ENCODE assay signal across 8 cellular contexts in genomic region chrX:12978205-12979010, GRCh38. TPM values are rescaled to one million over a fixed set of nuclear protein-coding genes. Genes with fewer than 3 reads are reported as not detected.
DNase-seq lines count a peak whose midpoint lies in the region; ATAC-seq and TF ChIP-seq lines count a peak whose summit lies in the region.

No MANE protein-coding gene starts in this region.

- intact Hi-C loops in spleen (cut with DNase I; ENCODE audit: low total_unique reads) = no loop called here

- peaks cover 0 to 14% (median 13%) of the 10 kb centered on the region in 11 experiments; a peak in 18 of 22 replicates for H3K9me3 ChIP-seq in BLaER1 treated with 17β-estradiol and CSF1 and Interleukin-3, amounts not matched to agents 10 nM and 100 nM (replicated peaks in 1 of 11)
- H3K9me3 ChIP-seq in spleen = peaks cover 0 to 13% (median 0%) of the 10 kb centered on the region in 8 donors

- H3K4me2 ChIP-seq in BLaER1 treated with 17β-estradiol and CSF1 and Interleukin-3, amounts not matched to agents 10 nM and 100 nM = peak overlapping the region; percentile 42 to 80 (median 74); a peak in 21 of 22 replicates

- peak overlapping the region; percentile 71 to 83 (median 78) for H3K4me3 ChIP-seq in BLaER1 treated with 17β-estradiol and CSF1 and Interleukin-3, amounts not matched to agents 10 nM and 100 nM
- H3K4me3 ChIP-seq in spleen = peak overlapping the region; percentile 64 to 89 (median 74)

- peaks cover 2 to 26% (median 19%) of the 10 kb centered on the region in 11 experiments; a peak in 17 of 22 replicates for H3K36me3 ChIP-seq in BLaER1 treated with 17β-estradiol and CSF1 and Interleukin-3, amounts not matched to agents 10 nM and 100 nM
- peaks cover 0 to 24% (median 0%) of the 10 kb centered on the region in 6 donors for H3K36me3 ChIP-seq in spleen

- DNase-seq in T follicular helper cell (ENCODE audit: low read depth) = peak; percentile 61
- peak; percentile 78 for DNase-seq in astrocyte of the hippocampus (ENCODE audit: low read depth, low spot score)
- DNase-seq in iPS-NIHi11 (ENCODE audit: low spot score) = peak; percentile 12
- peak; percentile 91 for DNase-seq in spleen
- no peak for DNase-seq in NCI-H1092 (lab: John Stamatoyannopoulos, UW)

- TF ChIP-seq POLR2A in spleen (IDR thresholded peaks at IDR 0.05) = no peak

- H3K27me3 ChIP-seq in BLaER1 treated with 17β-estradiol and CSF1 and Interleukin-3, amounts not matched to agents 10 nM and 100 nM = peaks cover 0 to 30% (median 0%) of the 10 kb centered on the region in 11 experiments; a peak in 4 of 22 replicates
- H3K27me3 ChIP-seq in spleen (replicated peaks in 1 of 7) = peaks cover 0 to 15% (median 0%) of the 10 kb centered on the region in 7 donors

- peaks cover 7 to 22% (median 10%) of the 10 kb centered on the region in 11 experiments; a peak in 14 of 22 replicates for H4K20me1 ChIP-seq in BLaER1 treated with 17β-estradiol and CSF1 and Interleukin-3, amounts not matched to agents 10 nM and 100 nM

- ATAC-seq in GM19328 (IDR thresholded peaks at IDR 0.05; ENCODE audit: unreplicated experiment) = peak; percentile 43
- peak; percentile 38 for ATAC-seq in HG03558 (IDR thresholded peaks at IDR 0.05; ENCODE audit: extremely low read depth, unreplicated experiment)

- H3K9ac ChIP-seq in BLaER1 treated with 17β-estradiol and CSF1 and Interleukin-3, amounts not matched to agents 10 nM and 100 nM = peak overlapping the region; percentile 93 to 99 (median 98)

- 0 to 18% (median 2%) methylated on average over 13 of the region's 13 CpGs for WGBS in spleen, 5 donors

- H3K27ac ChIP-seq in BLaER1 treated with 17β-estradiol and CSF1 and Interleukin-3, amounts not matched to agents 10 nM and 100 nM = peak overlapping the region; percentile 94 to 99 (median 98)
- H3K27ac ChIP-seq in spleen = peak overlapping the region; percentile 73 to 98 (median 97)

- TF ChIP-seq CTCF in spleen (IDR thresholded peaks at IDR 0.05 in 8 of 11, conservative IDR thresholded peaks at IDR 0.05 in 3 of 11) = no peak

- peaks cover 59 to 70% (median 64%) of the 10 kb centered on the region in 10 experiments for H3K4me1 ChIP-seq in BLaER1 treated with 17β-estradiol and CSF1 and Interleukin-3, amounts not matched to agents 10 nM and 100 nM
- peaks cover 19 to 59% (median 41%) of the 10 kb centered on the region in 6 donors for H3K4me1 ChIP-seq in spleen

RNA-seq across cellular contexts. Expression of gene TMSB4X, which starts 3.5 kb away (rescaled TPM):
- over 10,000 TPM in 3 of 7 donors, 1,000 to 10,000 TPM in 4; 6,343 to 12,135 (median 6,919) TPM for total RNA-seq in spleen
- polyA plus RNA-seq in spleen = over 10,000 TPM; 14,844 to 19,174 (median 17,521) TPM
